In genomic region chr3:194305356-194306108, GRCh38 we compare ENCODE assay signal across 19 cellular contexts. TPM values are rescaled to one million over a fixed set of nuclear protein-coding genes. Genes with fewer than 3 reads are reported as not detected.
DNase-seq lines count a peak whose midpoint lies in the region; ATAC-seq, FAIRE-seq and TF ChIP-seq lines count a peak whose summit lies in the region.
"Had no signal": no experiment of that assay in that cellular context is flagged by ENCODE, and none has a peak within 500 bp of the region (broad histone marks: within the 10 kb centered on the region; RNA-seq: fewer than 3 reads in every experiment).

No MANE protein-coding gene starts in this region.

- H3K27me3 Mint-ChIP-seq in activated CD4-positive, alpha-beta T cell treated with anti-CD3 and anti-CD28 coated beads, Interleukin-2, amount 10 ng/mL, durations not matched to agents 7 days and 5 days, result no peaks in the 10 kb centered on the region
- peaks cover 2% of the 10 kb centered on the region for H3K27me3 Mint-ChIP-seq in activated CD4-positive, alpha-beta memory T cell treated with anti-CD3 and anti-CD28 coated beads for 36 hours
- peaks cover 0 to 1% (median 0%) of the 10 kb centered on the region in 5 donors for H3K27me3 Mint-ChIP-seq in naive thymus-derived CD8-positive, alpha-beta T cell

- H3K36me3 Mint-ChIP-seq in activated CD4-positive, alpha-beta T cell treated with anti-CD3 and anti-CD28 coated beads, Interleukin-2, amount 10 ng/mL, durations not matched to agents 7 days and 5 days (ENCODE audit: low read depth), result peaks cover 17% of the 10 kb centered on the region
- peaks cover 3% of the 10 kb centered on the region for H3K36me3 Mint-ChIP-seq in activated CD4-positive, alpha-beta memory T cell treated with anti-CD3 and anti-CD28 coated beads for 36 hours
- H3K36me3 Mint-ChIP-seq in naive thymus-derived CD8-positive, alpha-beta T cell, result peaks cover 0 to 4% (median 0%) of the 10 kb centered on the region in 3 donors

- intact Hi-C loops in activated CD4-positive, alpha-beta memory T cell treated with anti-CD3 and anti-CD28 coated beads for 36 hours (cut with micrococcal nuclease), result loop anchor here (2.0 to 10.0 kb wide), 4 partner anchors 51 to 233 kb away; partner anchors contain the start of gene HES1
- intact Hi-C loops in transverse colon (cut with DNase I; ENCODE audit: low total_unique reads), result no loop called here

- no peaks in the 10 kb centered on the region for H3K9me3 ChIP-seq in transverse colon
- H3K9me3 ChIP-seq: gastrocnemius medialis, vagina had no signal

- H3K4me1 ChIP-seq in transverse colon, result peaks cover 0 to 13% (median 3%) of the 10 kb centered on the region in 4 donors
- H3K4me1 ChIP-seq in foreskin keratinocyte, result no peaks in the 10 kb centered on the region

- no peak for ATAC-seq in naive thymus-derived CD8-positive, alpha-beta T cell
- ATAC-seq in GM21723 (IDR thresholded peaks at IDR 0.05; ENCODE audit: unreplicated experiment) (no peak), foreskin keratinocyte (no peak)
- ATAC-seq: gastrocnemius medialis had no signal

- H3K9me3 Mint-ChIP-seq in activated CD4-positive, alpha-beta T cell treated with anti-CD3 and anti-CD28 coated beads, Interleukin-2, amount 10 ng/mL, durations not matched to agents 7 days and 5 days, result peaks cover 8% of the 10 kb centered on the region
- H3K9me3 Mint-ChIP-seq in activated CD4-positive, alpha-beta memory T cell treated with anti-CD3 and anti-CD28 coated beads for 36 hours, result peaks cover 4% of the 10 kb centered on the region
- H3K9me3 Mint-ChIP-seq in naive thymus-derived CD8-positive, alpha-beta T cell, result peaks cover 0 to 6% (median 3%) of the 10 kb centered on the region in 9 donors
- H3K9me3 Mint-ChIP-seq: stimulated activated naive CD8-positive, alpha-beta T cell treated with anti-CD3 and anti-CD28 coated beads, Interleukin-15, amount 100 ng/mL, for 72 hours had no signal

- TF ChIP-seq EP300 in transverse colon (IDR thresholded peaks at IDR 0.05; ENCODE audit: low read depth), result no peak

- POLR2A ChIA-PET in activated CD4-positive, alpha-beta T cell treated with anti-CD3 and anti-CD28 coated beads, Interleukin-2, amount 10 ng/mL, durations not matched to agents 7 days and 5 days (lab: Charles Lee), result no interaction called here
- POLR2A ChIA-PET in activated CD4-positive, alpha-beta memory T cell treated with anti-CD3 and anti-CD28 coated beads for 36 hours (lab: Charles Lee), result no interaction called here
- POLR2A ChIA-PET in naive thymus-derived CD8-positive, alpha-beta T cell (lab: Charles Lee), result interaction anchor here (0.5 to 0.7 kb wide), 2 partner anchors 32 to 658 kb away, joined by 3 read pairs; no protein-coding TSS in a partner anchor

- peak; percentile 76 for FAIRE-seq in GM19239 (lab: Jason Lieb, UNC)

- in situ Hi-C loops in transverse colon (cut with MboI; ENCODE audit: low pct_ligation_motif_present in 1 of 4, low pct_unique_long_range_greater_than_20kb in 1 of 4, low sequenced_read_pairs in 3 of 4), result loop anchor here (25.0 kb wide), 3 partner anchors 168 to 643 kb away; partner anchors contain the start of gene HES1 (in 1 of the 4)

- TF ChIP-seq CTCF in transverse colon (IDR thresholded peaks at IDR 0.05) (no peak), foreskin keratinocyte (conservative IDR thresholded peaks at IDR 0.05) (no peak)

- no peak overlapping the region for H3K27ac ChIP-seq in transverse colon
- no peak overlapping the region for H3K27ac ChIP-seq in foreskin keratinocyte
- H3K27ac ChIP-seq: cardiac muscle cell, gastrocnemius medialis, HL-60, skin epidermis, vagina had no signal

- no peak for TF ChIP-seq POLR2A in transverse colon (IDR thresholded peaks at IDR 0.05)

- H3K4me3 Mint-ChIP-seq in activated CD4-positive, alpha-beta T cell treated with anti-CD3 and anti-CD28 coated beads, Interleukin-2, amount 10 ng/mL, durations not matched to agents 7 days and 5 days, result peak overlapping the region; percentile 64
- no peak overlapping the region for H3K4me3 Mint-ChIP-seq in activated CD4-positive, alpha-beta memory T cell treated with anti-CD3 and anti-CD28 coated beads for 36 hours
- H3K4me3 Mint-ChIP-seq in naive thymus-derived CD8-positive, alpha-beta T cell, result peak overlapping the region in 7 of 10 donors; percentile 76 to 83 (median 82)

- no peak overlapping the region for H3K4me3 ChIP-seq in transverse colon
- H3K4me3 ChIP-seq: cardiac muscle cell, gastrocnemius medialis, skin epidermis, vagina had no signal

- peak overlapping the region; percentile 91 for H3K27ac Mint-ChIP-seq in activated CD4-positive, alpha-beta T cell treated with anti-CD3 and anti-CD28 coated beads, Interleukin-2, amount 10 ng/mL, durations not matched to agents 7 days and 5 days
- H3K27ac Mint-ChIP-seq in activated CD4-positive, alpha-beta memory T cell treated with anti-CD3 and anti-CD28 coated beads for 36 hours, result peak overlapping the region; percentile 6
- peak overlapping the region in 4 of 10 donors; percentile 18 to 81 (median 58) for H3K27ac Mint-ChIP-seq in naive thymus-derived CD8-positive, alpha-beta T cell

- peaks cover 68% of the 10 kb centered on the region for H3K4me1 Mint-ChIP-seq in activated CD4-positive, alpha-beta T cell treated with anti-CD3 and anti-CD28 coated beads, Interleukin-2, amount 10 ng/mL, durations not matched to agents 7 days and 5 days
- peaks cover 38% of the 10 kb centered on the region for H3K4me1 Mint-ChIP-seq in activated CD4-positive, alpha-beta memory T cell treated with anti-CD3 and anti-CD28 coated beads for 36 hours (ENCODE audit: low read depth)
- peaks cover 11 to 45% (median 32%) of the 10 kb centered on the region in 4 donors for H3K4me1 Mint-ChIP-seq in naive thymus-derived CD8-positive, alpha-beta T cell

- no peaks in the 10 kb centered on the region for H3K36me3 ChIP-seq in transverse colon
- H3K36me3 ChIP-seq: cardiac muscle cell, gastrocnemius medialis, vagina had no signal

- no peak for DNase-seq in activated CD4-positive, alpha-beta T cell treated with anti-CD3 and anti-CD28 coated beads, Interleukin-2, amount 10 ng/mL, durations not matched to agents 7 days and 5 days
- DNase-seq in activated CD4-positive, alpha-beta T cell treated with anti-CD3 and anti-CD28 coated beads, Interleukin-2, amount 50 U/mL, for 48 hours, result no peak
- no peak for DNase-seq in GM19239 (ENCODE audit: insufficient read length, low spot score)
- peak; percentile 8 for DNase-seq in activated CD4-positive, alpha-beta memory T cell treated with anti-CD3 and anti-CD28 coated beads for 36 hours
- DNase-seq in naive thymus-derived CD8-positive, alpha-beta T cell, result peak in 1 of 10 donors; percentile 43
- DNase-seq in transverse colon, result no peak
- DNase-seq in foreskin keratinocyte, result no peak
- DNase-seq: Calu3, gastrocnemius medialis, mesendoderm, NCI-H1694 treated with DMSO at 0.1 percent for 48 hours, NCI-H748 treated with DMSO at 0.1 percent for 48 hours, occipital lobe had no signal

- CTCF ChIA-PET in activated CD4-positive, alpha-beta T cell treated with anti-CD3 and anti-CD28 coated beads, Interleukin-2, amount 10 ng/mL, durations not matched to agents 7 days and 5 days (lab: Charles Lee), result interaction anchor here (1.5 to 2.5 kb wide), 3 partner anchors 11 kb away, joined by 9 to 21 read pairs (median 12); no protein-coding TSS in a partner anchor
- CTCF ChIA-PET in activated CD4-positive, alpha-beta memory T cell treated with anti-CD3 and anti-CD28 coated beads for 36 hours (lab: Charles Lee), result interaction anchor here (4.7 kb wide), 1 partner anchor 10 kb away, joined by 40 read pairs; no protein-coding TSS in a partner anchor

- 85% methylated on average over 11 of the region's 11 CpGs; no CpG with 5 or more reads in 1 of the 2 donors for WGBS in transverse colon (ENCODE audit: low coverage in 1 of 2), 2 donors

- H3K27me3 ChIP-seq in transverse colon (peaks cover 9% of the 10 kb centered on the region), foreskin keratinocyte (peaks cover 8% of the 10 kb centered on the region)
- H3K27me3 ChIP-seq: cardiac muscle cell, vagina had no signal

RNA-seq across cellular contexts. Expression of gene CPN2, which starts 45.6 kb away (rescaled TPM):
- not detected for total RNA-seq in activated CD4-positive, alpha-beta T cell treated with anti-CD3 and anti-CD28 coated beads, Interleukin-2, amount 10 ng/mL, durations not matched to agents 7 days and 5 days
- total RNA-seq in activated CD4-positive, alpha-beta memory T cell treated with anti-CD3 and anti-CD28 coated beads for 36 hours, result not detected
- total RNA-seq in naive thymus-derived CD8-positive, alpha-beta T cell, result not detected
- polyA plus RNA-seq in naive thymus-derived CD8-positive, alpha-beta T cell, result not detected
- total RNA-seq in transverse colon (under 1 TPM in 1 of 4 donors, not detected in 3; 0.14 TPM), foreskin keratinocyte (not detected in 2 replicates)
- polyA plus RNA-seq in foreskin keratinocyte, result not detected in 2 replicates
- total RNA-seq: Calu3, occipital lobe, vagina had no signal
